In the genomic region with DNA sequence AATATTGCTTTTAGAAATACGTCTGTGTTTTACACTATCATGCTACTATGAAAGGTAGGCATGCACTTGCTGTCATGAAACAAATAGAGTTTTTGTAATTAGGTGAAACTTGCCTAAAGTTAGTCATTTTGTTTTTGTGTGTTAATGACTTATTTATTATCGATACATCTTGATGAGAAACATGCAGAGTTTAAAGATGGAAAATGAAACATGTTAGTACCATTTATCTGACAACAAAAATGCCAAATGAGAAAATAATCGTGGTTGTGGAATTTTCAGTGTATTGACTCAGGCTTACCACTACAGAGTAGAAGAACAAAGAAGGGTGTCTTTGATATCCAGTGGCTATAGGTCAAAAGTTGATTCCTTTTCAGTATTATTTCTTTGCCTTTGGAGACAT, we compare ENCODE assay signal across 21 cellular contexts.
DNase-seq lines count a peak whose midpoint lies in the region; ATAC-seq, FAIRE-seq and TF ChIP-seq lines count a peak whose summit lies in the region.
"Had no signal": no experiment of that assay in that cellular context is flagged by ENCODE, and none has a peak within 500 bp of the region (broad histone marks: within the 10 kb centered on the region; RNA-seq: fewer than 3 reads in every experiment).

No MANE protein-coding gene starts in this region.

- H3K36me3 Mint-ChIP-seq in natural killer cell, result no peaks in the 10 kb centered on the region

- intact Hi-C loops in dorsolateral prefrontal cortex (cut with DNase I), result no loop called here
- intact Hi-C loops in natural killer cell (cut with micrococcal nuclease), result no loop called here

- H3K27ac Mint-ChIP-seq in natural killer cell, result no peak overlapping the region
- H3K27ac Mint-ChIP-seq: CD4-positive, alpha-beta T cell; GM23338; HFFc6 had no signal

- H3K27me3 Mint-ChIP-seq in natural killer cell (ENCODE audit: low read depth in 2 of 2), result no peaks in the 10 kb centered on the region
- H3K27me3 Mint-ChIP-seq: CD4-positive, alpha-beta T cell had no signal

- no peaks in the 10 kb centered on the region for H3K27me3 ChIP-seq in dorsolateral prefrontal cortex

- TF ChIP-seq CTCF in D721Med (IDR thresholded peaks at IDR 0.05; ENCODE audit: insufficient read depth, missing control alignments), result no peak
- peak in 1 of 56 donors; percentile 8 for TF ChIP-seq CTCF in dorsolateral prefrontal cortex (IDR thresholded peaks at IDR 0.05 in 54 of 56, conservative IDR thresholded peaks at IDR 0.05 in 2 of 56; ENCODE audit: low read depth in 1 of 56, partially characterized antibody in 56 of 56)
- TF ChIP-seq CTCF in natural killer cell (IDR thresholded peaks at IDR 0.05), result no peak

- peak overlapping the region in 14 of 59 donors; percentile 0 to 38 (median 17) for H3K4me3 ChIP-seq in dorsolateral prefrontal cortex
- H3K4me3 ChIP-seq: A549, GM23338 had no signal

- H3K9me3 Mint-ChIP-seq in natural killer cell, result peaks cover 5 to 6% of the 10 kb centered on the region in 2 donors
- H3K9me3 Mint-ChIP-seq: CD4-positive, alpha-beta T cell; GM23338; HFFc6 had no signal

- ATAC-seq in HG03045 (IDR thresholded peaks at IDR 0.05; ENCODE audit: unreplicated experiment) (no peak), natural killer cell (no peak)
- ATAC-seq: A549, GM23338, HCT116 had no signal

- H3K4me1 Mint-ChIP-seq in natural killer cell, result no peaks in the 10 kb centered on the region

- H3K4me3 Mint-ChIP-seq in natural killer cell, result no peak overlapping the region
- H3K4me3 Mint-ChIP-seq: CD4-positive, alpha-beta T cell; GM23338; HFFc6 had no signal

- peak; percentile 48 for FAIRE-seq in D721Med (lab: Jason Lieb, UNC)
- FAIRE-seq: A549, H54, HTR-8/SVneo had no signal

- H3K27ac ChIP-seq in angular gyrus (ENCODE audit: low read depth, low read length) (peak overlapping the region; percentile 73), dorsolateral prefrontal cortex (peak overlapping the region in 52 of 59 donors; percentile 4 to 86 (median 71))
- H3K27ac ChIP-seq: 22Rv1, A549, C4-2B had no signal

- DNase-seq in D721Med (ENCODE audit: insufficient read length, low spot score), result no peak
- DNase-seq in dorsolateral prefrontal cortex, result no peak
- DNase-seq in pons (ENCODE audit: low spot score), result peak; percentile 53
- no peak for DNase-seq in natural killer cell
- DNase-seq in NCI-H69 (lab: John Stamatoyannopoulos, UW), result no peak
- DNase-seq: AML-193; Caco-2; CD4-positive, alpha-beta T cell; DMS153; DMS79 treated with DMSO at 0.1 percent for 48 hours; GF-D8; HFFc6 had no signal
